ENCODE assay signal across 20 cellular contexts in the genomic region with DNA sequence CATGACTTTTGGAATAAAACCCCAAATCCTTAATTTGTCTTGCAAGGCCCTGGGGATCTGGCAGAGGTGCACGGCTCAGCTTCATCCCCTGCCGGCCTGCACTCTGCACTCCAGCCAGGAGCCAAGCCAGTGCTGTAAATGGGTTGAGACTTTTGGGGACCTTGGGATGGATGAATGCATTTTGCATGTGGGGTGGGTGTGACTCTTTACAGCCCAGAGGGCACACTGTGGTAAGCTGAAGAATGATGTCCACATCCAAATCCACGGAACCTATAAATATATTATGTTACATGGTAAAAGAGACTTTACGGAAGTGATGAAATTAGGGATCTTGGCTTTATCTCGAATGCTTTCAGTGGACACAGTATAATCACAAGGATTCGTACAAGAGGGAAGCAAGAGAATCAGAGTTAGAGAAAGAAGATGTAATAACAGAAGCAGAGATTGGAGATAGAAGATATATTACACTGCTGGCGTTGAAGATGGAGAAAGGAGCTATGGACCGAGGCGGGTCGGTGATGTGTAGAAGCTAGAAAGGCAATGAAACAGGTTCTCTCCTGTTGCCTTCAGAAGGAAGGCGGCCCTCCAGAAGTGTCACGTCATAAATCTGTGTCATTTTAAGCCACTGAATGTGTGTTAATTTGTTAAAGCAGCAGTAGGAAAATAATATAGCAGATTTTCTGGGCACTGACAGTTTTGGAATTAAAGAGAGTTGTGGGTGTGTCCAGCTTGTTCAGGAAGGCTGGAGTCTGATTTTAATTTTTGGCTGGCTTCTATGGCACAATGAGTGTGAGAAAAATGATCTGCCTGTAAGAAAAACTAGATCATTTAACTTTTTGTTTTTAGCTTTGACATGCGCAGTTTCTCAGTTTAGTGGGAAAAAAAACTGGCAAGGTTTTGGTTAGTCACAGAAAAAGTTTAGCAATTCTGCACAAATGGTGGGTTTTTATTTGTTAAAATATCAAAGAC.
A peak's percentile ranks its signal among the peaks of the same experiment; 100 is the strongest.
DNase-seq lines count a peak whose midpoint lies in the region; ATAC-seq and TF ChIP-seq lines count a peak whose summit lies in the region.
"Had no signal": no experiment of that assay in that cellular context is flagged by ENCODE, and none has a peak within 500 bp of the region (broad histone marks: within the 10 kb centered on the region; RNA-seq: fewer than 3 reads in every experiment).

No MANE protein-coding gene starts in this region.

- 79 to 85% (median 81%) methylated on average over 13 of the region's 13 CpGs for WGBS in heart left ventricle, 4 donors
- 81 to 82% methylated on average over 11 to 13 of the region's 13 CpGs for WGBS in transverse colon (ENCODE audit: low coverage in 1 of 2), 2 donors

- peaks cover 0 to 3% (median 0%) of the 10 kb centered on the region in 9 donors for H3K36me3 ChIP-seq in heart left ventricle
- H3K36me3 ChIP-seq in osteoblast (ENCODE audit: insufficient read depth, low read length) = no peaks in the 10 kb centered on the region
- no peaks in the 10 kb centered on the region for H3K36me3 ChIP-seq in transverse colon

- peaks cover 0 to 8% (median 0%) of the 10 kb centered on the region in 12 donors for H3K9me3 ChIP-seq in heart left ventricle
- no peaks in the 10 kb centered on the region for H3K9me3 ChIP-seq in osteoblast (ENCODE audit: low read depth, low read length)
- H3K9me3 ChIP-seq in transverse colon = no peaks in the 10 kb centered on the region

- peak; percentile 41 for DNase-seq in cerebellar cortex (ENCODE audit: low spot score)
- no peak for DNase-seq in heart left ventricle
- DNase-seq in osteoblast (ENCODE audit: insufficient read length, low spot score, missing footprints) = no peak
- no peak for DNase-seq in transverse colon
- no peak for DNase-seq in AG08396 (ENCODE audit: low spot score)
- DNase-seq: activated CD4-positive, alpha-beta T cell treated with anti-CD3 and anti-CD28 coated beads for 48 hours; AML-193; caudate nucleus; DMS79 treated with DMSO at 0.1 percent for 48 hours; effector CD8-positive, alpha-beta T cell; HCEC 1CT; kidney glomerular epithelial cell; MM.1S; NCI-H748 treated with DMSO at 0.1 percent for 48 hours; SHP77; small intestine; stimulated activated CD4-positive, alpha-beta T cell treated with anti-CD3 and anti-CD28 coated beads, Interleukin-4, amount 100 ng/mL, for 1 hour; T-cell had no signal

- H3K4me1 ChIP-seq in heart left ventricle (peaks cover 0 to 17% (median 3%) of the 10 kb centered on the region in 12 donors), osteoblast (ENCODE audit: insufficient read depth, low read length) (no peaks in the 10 kb centered on the region), transverse colon (peaks cover 0 to under 1% (median 0%) of the 10 kb centered on the region in 4 donors)

- no peaks in the 10 kb centered on the region for H3K79me2 ChIP-seq in osteoblast (ENCODE audit: insufficient read depth, low read length)

- ATAC-seq in heart left ventricle (peak in 3 of 4 donors; percentile 18 to 34 (median 25)), HG03039 (IDR thresholded peaks at IDR 0.05; ENCODE audit: unreplicated experiment) (no peak), HG02678 (IDR thresholded peaks at IDR 0.05; ENCODE audit: unreplicated experiment) (no peak)
- ATAC-seq: T-cell had no signal

- H3K4me3 ChIP-seq in heart left ventricle = no peak overlapping the region
- H3K4me3 ChIP-seq in osteoblast (ENCODE audit: insufficient read depth, low read length) = no peak overlapping the region
- no peak overlapping the region for H3K4me3 ChIP-seq in transverse colon

- in situ Hi-C loops in transverse colon (cut with MboI; ENCODE audit: low pct_ligation_motif_present in 1 of 4, low pct_unique_long_range_greater_than_20kb in 1 of 4, low sequenced_read_pairs in 3 of 4) = loop anchor here in 1 of 4 donors (10.0 kb wide), 1 partner anchor 332 kb away; no protein-coding TSS in a partner anchor

- TF ChIP-seq CTCF in heart left ventricle (IDR thresholded peaks at IDR 0.05) (no peak), osteoblast (IDR thresholded peaks at IDR 0.05; ENCODE audit: extremely low read depth, low read depth, low read length) (no peak), transverse colon (IDR thresholded peaks at IDR 0.05) (no peak)

- peak overlapping the region; percentile 80 for H2AFZ ChIP-seq in osteoblast (ENCODE audit: low read length)

- TF ChIP-seq POLR2A in heart left ventricle (IDR thresholded peaks at IDR 0.05) (no peak), transverse colon (IDR thresholded peaks at IDR 0.05) (no peak)

- TF ChIP-seq EP300 in transverse colon (IDR thresholded peaks at IDR 0.05; ENCODE audit: low read depth) = no peak

- H3K27me3 ChIP-seq in heart left ventricle (no peaks in the 10 kb centered on the region), osteoblast (ENCODE audit: insufficient read depth, low read length) (no peaks in the 10 kb centered on the region), transverse colon (no peaks in the 10 kb centered on the region)

- H3K27ac ChIP-seq in heart left ventricle (peak overlapping the region in 6 of 12 donors; percentile 26 to 64 (median 36)), osteoblast (ENCODE audit: low read depth, low read length) (no peak overlapping the region), transverse colon (peak overlapping the region; percentile 7 to 37 (median 32))

- no peaks in the 10 kb centered on the region for H4K20me1 ChIP-seq in osteoblast (ENCODE audit: insufficient read depth, low read length)

- intact Hi-C loops in heart left ventricle (cut with DNase I) (loop anchor here in 1 of 10 donors (5.0 kb wide), 1 partner anchor 85 kb away; no protein-coding TSS in a partner anchor), transverse colon (cut with DNase I; ENCODE audit: low total_unique reads) (no loop called here)

- H3K4me2 ChIP-seq in osteoblast (ENCODE audit: insufficient read depth, low read length) = peak overlapping the region; percentile 44

Comparison
In these comparisons a context has a peak if more than half of its experiments do, and no peak if none do; other contexts are left out.
1. ATAC-seq: peak in heart left ventricle (3 of 4); none in HG03039 (single experiment) and HG02678 (single experiment).